In genomic region chr4:178271386-178271785, GRCh38 we compare ENCODE assay signal across 25 cellular contexts.
"Had no signal": no experiment of that assay in that cellular context is flagged by ENCODE, and none has a peak within 500 bp of the region (broad histone marks: within the 10 kb centered on the region; RNA-seq: fewer than 3 reads in every experiment).

No MANE protein-coding gene starts in this region.

- H3K9me3 ChIP-seq: esophagus muscularis mucosa, gastroesophageal sphincter, heart left ventricle, lower lobe of right lung, right lobe of liver, transverse colon, vagina had no signal

- H3K4me1 ChIP-seq: esophagus muscularis mucosa, foreskin keratinocyte, gastroesophageal sphincter, heart left ventricle, lower lobe of right lung, parathyroid adenoma, right lobe of liver, suprapubic skin, transverse colon, vagina had no signal

- H3K27ac ChIP-seq: coronary artery, esophagus muscularis mucosa, foreskin keratinocyte, gastroesophageal sphincter, heart left ventricle, hepatocyte, lower lobe of right lung, parathyroid adenoma, right lobe of liver, suprapubic skin, transverse colon, vagina had no signal

- H3K36me3 ChIP-seq: esophagus muscularis mucosa, gastroesophageal sphincter, heart left ventricle, lower lobe of right lung, right lobe of liver, suprapubic skin, transverse colon, vagina had no signal

- H3K79me2 ChIP-seq: hepatocyte, parathyroid adenoma had no signal

- H3K4me2 ChIP-seq: hepatocyte had no signal

- H2AFZ ChIP-seq: hepatocyte, parathyroid adenoma had no signal

- H3K27me3 ChIP-seq: esophagus muscularis mucosa, foreskin keratinocyte, gastroesophageal sphincter, heart left ventricle, hepatocyte, right lobe of liver, suprapubic skin, transverse colon, vagina had no signal

- DNase-seq: dermis blood vessel endothelial cell; effector memory CD4-positive, alpha-beta T cell; foreskin keratinocyte; heart left ventricle; immature natural killer cell; left ventricle myocardium superior; lower lobe of right lung; natural killer cell; occipital lobe; right lobe of liver; small intestine; stimulated activated CD4-positive, alpha-beta T cell treated with anti-CD3 and anti-CD28 coated beads, Interleukin-12 subunit alpha, Interleukin-12 subunit beta, amount 100 ng/mL, for 4 hours; stimulated activated CD4-positive, alpha-beta T cell treated with anti-CD3 and anti-CD28 coated beads, Interleukin-1b, Interleukin-23, amount 100 ng/mL, for 48 hours; stimulated activated CD4-positive, alpha-beta T cell treated with anti-CD3 and anti-CD28 coated beads, Interleukin-4, amount 100 ng/mL, for 1 hour; stimulated activated CD8-positive, alpha-beta memory T cell treated with anti-CD3 and anti-CD28 coated beads, Interleukin-4, amount 100 ng/mL, for 48 hours; stimulated activated naive CD4-positive, alpha-beta T cell; stimulated activated naive CD8-positive, alpha-beta T cell treated with anti-CD3 and anti-CD28 coated beads, Interleukin-15, amount 100 ng/mL, for 72 hours; transverse colon had no signal

- H3K4me3 ChIP-seq: coronary artery, esophagus muscularis mucosa, gastroesophageal sphincter, heart left ventricle, hepatocyte, lower lobe of right lung, right lobe of liver, suprapubic skin, transverse colon, vagina had no signal

- H3K9ac ChIP-seq: parathyroid adenoma had no signal

- ATAC-seq: foreskin keratinocyte; gastroesophageal sphincter; heart left ventricle; left ventricle myocardium superior; lower lobe of right lung; natural killer cell; right lobe of liver; stimulated activated naive CD8-positive, alpha-beta T cell treated with anti-CD3 and anti-CD28 coated beads, Interleukin-15, amount 100 ng/mL, for 72 hours had no signal
